ENCODE assay signal across 14 cellular contexts in the genomic region with DNA sequence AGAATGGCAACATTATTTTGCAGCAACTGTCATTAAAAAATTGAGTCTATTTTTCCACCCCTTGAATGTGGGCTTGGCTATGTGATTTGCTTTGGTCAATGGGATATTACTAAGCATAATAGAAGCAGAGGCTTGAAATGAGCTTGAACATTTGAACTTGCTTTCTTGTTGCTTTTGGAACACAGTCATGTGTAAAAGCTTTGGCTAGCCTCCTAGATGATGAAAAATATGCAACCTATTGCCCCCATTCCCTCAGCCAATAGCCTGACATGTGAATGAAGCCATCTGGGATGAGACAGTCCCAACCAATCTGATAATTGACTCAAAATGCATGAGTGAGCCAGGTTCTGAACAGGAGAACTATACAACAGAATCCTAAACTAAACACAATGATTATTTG.
DNase-seq lines count a peak whose midpoint lies in the region; ATAC-seq, FAIRE-seq and TF ChIP-seq lines count a peak whose summit lies in the region.
"Had no signal": no experiment of that assay in that cellular context is flagged by ENCODE, and none has a peak within 500 bp of the region (broad histone marks: within the 10 kb centered on the region; RNA-seq: fewer than 3 reads in every experiment).

No MANE protein-coding gene starts in this region.

- H3K4me3 ChIP-seq in astrocyte (ENCODE audit: insufficient read depth, low read depth, low read length) = no peak overlapping the region
- H3K4me3 ChIP-seq: GM12878, SJSA1 had no signal

- no peak overlapping the region for H3K9ac ChIP-seq in astrocyte (ENCODE audit: low read length)

- no peaks in the 10 kb centered on the region for H3K79me2 ChIP-seq in astrocyte (ENCODE audit: insufficient read depth, low read length)

- H4K20me1 ChIP-seq in astrocyte (ENCODE audit: insufficient read depth, low read length) = no peaks in the 10 kb centered on the region

- no peak for ATAC-seq in GM21825 (IDR thresholded peaks at IDR 0.05; ENCODE audit: unreplicated experiment)
- ATAC-seq in stimulated activated naive CD8-positive, alpha-beta T cell treated with anti-CD3 and anti-CD28 coated beads, Interleukin-15, amount 100 ng/mL, for 72 hours = no peak
- ATAC-seq: GM12878 had no signal

- no peaks in the 10 kb centered on the region for H3K9me3 ChIP-seq in astrocyte (ENCODE audit: insufficient read depth, low read depth, low read length)
- H3K9me3 ChIP-seq: SJSA1 had no signal

- H3K36me3 ChIP-seq in astrocyte (ENCODE audit: insufficient read depth, low read length) = no peaks in the 10 kb centered on the region
- H3K36me3 ChIP-seq: SJSA1 had no signal

- peak overlapping the region; percentile 34 for H3K4me2 ChIP-seq in astrocyte (ENCODE audit: low read length)

- no peaks in the 10 kb centered on the region for H3K27me3 ChIP-seq in astrocyte (ENCODE audit: insufficient read depth, low read length)
- H3K27me3 ChIP-seq: SJSA1 had no signal

- H3K4me1 ChIP-seq in astrocyte (ENCODE audit: insufficient read depth, low read length) = peaks cover 9% of the 10 kb centered on the region
- H3K4me1 ChIP-seq: SJSA1 had no signal

- H3K27ac Mint-ChIP-seq in astrocyte (ENCODE audit: unreplicated experiment) = no peak overlapping the region
- H3K27ac Mint-ChIP-seq in stimulated activated naive CD8-positive, alpha-beta T cell treated with anti-CD3 and anti-CD28 coated beads, Interleukin-15, amount 100 ng/mL, for 72 hours = no peak overlapping the region

- DNase-seq in G401 (ENCODE audit: low spot score) (peak; percentile 3), astrocyte (ENCODE audit: low read depth) (peak; percentile 97), glomerular visceral epithelial cell (ENCODE audit: extremely low spot score) (peak; percentile 37), pons (ENCODE audit: low spot score) (peak; percentile 1), NCI-H2196 treated with DMSO at 0.1 percent for 48 hours (lab: John Stamatoyannopoulos, UW; ENCODE audit: unreplicated experiment) (no peak), NCI-H345 (lab: John Stamatoyannopoulos, UW) (no peak)
- DNase-seq in stimulated activated naive CD8-positive, alpha-beta T cell treated with anti-CD3 and anti-CD28 coated beads, Interleukin-15, amount 100 ng/mL, for 72 hours = no peak
- DNase-seq: activated CD4-positive, CD25-positive, alpha-beta regulatory T cell; cerebellar nuclear complex; head of caudate nucleus; NCI-H526 treated with DMSO at 0.1 percent for 48 hours had no signal

- TF ChIP-seq CTCF in astrocyte (IDR thresholded peaks at IDR 0.05; ENCODE audit: insufficient read depth, low read depth, low read length) = no peak

- in situ Hi-C loops in G401 (cut with HindIII; ENCODE audit: low sequenced_read_pairs) = no loop called here

- no peaks in the 10 kb centered on the region for H3K36me3 Mint-ChIP-seq in astrocyte (ENCODE audit: low read depth, unreplicated experiment)

- H3K4me1 Mint-ChIP-seq in astrocyte (ENCODE audit: low read depth, unreplicated experiment) = peaks cover 3% of the 10 kb centered on the region
- no peaks in the 10 kb centered on the region for H3K4me1 Mint-ChIP-seq in stimulated activated naive CD8-positive, alpha-beta T cell treated with anti-CD3 and anti-CD28 coated beads, Interleukin-15, amount 100 ng/mL, for 72 hours

- no peak overlapping the region for H3K4me3 Mint-ChIP-seq in astrocyte (ENCODE audit: unreplicated experiment)
- no peak overlapping the region for H3K4me3 Mint-ChIP-seq in stimulated activated naive CD8-positive, alpha-beta T cell treated with anti-CD3 and anti-CD28 coated beads, Interleukin-15, amount 100 ng/mL, for 72 hours

- no peaks in the 10 kb centered on the region for H3K27me3 Mint-ChIP-seq in astrocyte (ENCODE audit: low read depth, unreplicated experiment)
- no peaks in the 10 kb centered on the region for H3K27me3 Mint-ChIP-seq in stimulated activated naive CD8-positive, alpha-beta T cell treated with anti-CD3 and anti-CD28 coated beads, Interleukin-15, amount 100 ng/mL, for 72 hours

- no peak overlapping the region for H3K27ac ChIP-seq in astrocyte (ENCODE audit: low read depth, low read length)
- H3K27ac ChIP-seq: SJSA1 had no signal

- FAIRE-seq in astrocyte (lab: Jason Lieb, UNC) = no peak
- FAIRE-seq: GM12878 had no signal

- no peak overlapping the region for H2AFZ ChIP-seq in astrocyte (ENCODE audit: low read depth, low read length)

- H3K9me3 Mint-ChIP-seq in astrocyte (ENCODE audit: unreplicated experiment) = no peaks in the 10 kb centered on the region
- H3K9me3 Mint-ChIP-seq in stimulated activated naive CD8-positive, alpha-beta T cell treated with anti-CD3 and anti-CD28 coated beads, Interleukin-15, amount 100 ng/mL, for 72 hours = no peaks in the 10 kb centered on the region

Comparison
In these comparisons a context has a peak if more than half of its experiments do, and no peak if none do; other contexts are left out.
1. DNase-seq: peak in G401 (single experiment), astrocyte (single experiment), glomerular visceral epithelial cell (single experiment) and pons (single experiment); none in NCI-H2196 treated with DMSO at 0.1 percent for 48 hours (single experiment), stimulated activated naive CD8-positive, alpha-beta T cell treated with anti-CD3 and anti-CD28 coated beads, Interleukin-15, amount 100 ng/mL, for 72 hours (0 of 2) and NCI-H345 (single experiment).